Comparison of ENCODE assay signal across 19 cellular contexts in genomic region chr20:24868396-24868927, GRCh38.
"Had no signal": no experiment of that assay in that cellular context is flagged by ENCODE, and none has a peak within 500 bp of the region (broad histone marks: within the 10 kb centered on the region; RNA-seq: fewer than 3 reads in every experiment).

No MANE protein-coding gene starts in this region.

- H3K4me3 ChIP-seq: coronary artery, heart right ventricle, ovary, right atrium auricular region, sigmoid colon, skin epidermis, stomach had no signal

- H3K4me3 Mint-ChIP-seq: naive thymus-derived CD8-positive, alpha-beta T cell had no signal

- H3K27ac Mint-ChIP-seq: naive thymus-derived CD8-positive, alpha-beta T cell had no signal

- H3K36me3 ChIP-seq: heart right ventricle, ovary, right atrium auricular region, sigmoid colon, stomach had no signal

- DNase-seq: effector CD8-positive, alpha-beta T cell; heart right ventricle; islet precursor cell; mammary epithelial cell; naive thymus-derived CD8-positive, alpha-beta T cell; ovary; stimulated activated CD4-positive, alpha-beta T cell treated with anti-CD3 and anti-CD28 coated beads, Interleukin-2, amount 100 ng/mL, for 24 hours; stimulated activated CD4-positive, alpha-beta T cell treated with anti-CD3 and anti-CD28 coated beads, Interleukin-4, amount 100 ng/mL, for 4 hours; stimulated activated naive CD4-positive, alpha-beta T cell; stomach; substantia nigra; trophoblast cell had no signal

- H3K27ac ChIP-seq: coronary artery, heart right ventricle, ovary, right atrium auricular region, sigmoid colon, skin epidermis, stomach had no signal

- H3K27me3 ChIP-seq: ovary, right atrium auricular region had no signal

- FAIRE-seq: frontal cortex, urothelium cell line had no signal

- ATAC-seq: heart right ventricle; left lobe of liver; naive thymus-derived CD8-positive, alpha-beta T cell had no signal
